8 cellular contexts compared by ENCODE assay signal in genomic region chr7:98420966-98421612, GRCh38. TPM values are rescaled to one million over a fixed set of nuclear protein-coding genes. Genes with fewer than 3 reads are reported as not detected.
DNase-seq lines count a peak whose midpoint lies in the region; ATAC-seq and TF ChIP-seq lines count a peak whose summit lies in the region.

No MANE protein-coding gene starts in this region.

- no peak for ATAC-seq in GM18873 (IDR thresholded peaks at IDR 0.05; ENCODE audit: low FRiP score, unreplicated experiment)

- no peak overlapping the region for H3K27ac Mint-ChIP-seq in brain

- peak; percentile 73 to 96 for TF ChIP-seq CTCF in brain (conservative IDR thresholded peaks at IDR 0.05)

- no peaks in the 10 kb centered on the region for H3K4me1 Mint-ChIP-seq in brain

- H3K27me3 Mint-ChIP-seq in brain: peaks cover 30% of the 10 kb centered on the region

- peaks cover 0 to 6% (median 4%) of the 10 kb centered on the region in 5 experiments for H3K9me3 Mint-ChIP-seq in brain

- H3K36me3 Mint-ChIP-seq in brain: no peaks in the 10 kb centered on the region

- H3K4me3 Mint-ChIP-seq in brain: no peak overlapping the region

- DNase-seq in SKM-1 treated with dmso at 0.1 percent for 144 hours (lab: John Stamatoyannopoulos, UW; ENCODE audit: unreplicated experiment) (peak; percentile 18), SKM-1 (lab: John Stamatoyannopoulos, UW; ENCODE audit: unreplicated experiment) (no peak), NCI-H146 treated with DMSO at 0.1 percent for 48 hours (lab: John Stamatoyannopoulos, UW; ENCODE audit: unreplicated experiment) (peak; percentile 53), T-helper 9 cell (peak; percentile 52), kidney tubule cell (ENCODE audit: low spot score) (peak; percentile 86)
- peak; percentile 10 for DNase-seq in stimulated activated CD8-positive, alpha-beta memory T cell treated with anti-CD3 and anti-CD28 coated beads, Interleukin-12 subunit alpha, Interleukin-12 subunit beta, amount 100 ng/mL, for 4 hours (ENCODE audit: low read depth)

RNA-seq across cellular contexts. Expression of gene BAIAP2L1, which starts 20.2 kb away (rescaled TPM):
- 19.4 TPM for polyA plus RNA-seq in brain (ENCODE audit: insufficient read depth, low read depth, low replicate concordance)
